In genomic region chr2:235449568-235449967, GRCh38 we compare ENCODE assay signal across 21 cellular contexts.
"Had no signal": no experiment of that assay in that cellular context is flagged by ENCODE, and none has a peak within 500 bp of the region (broad histone marks: within the 10 kb centered on the region; RNA-seq: fewer than 3 reads in every experiment).

No MANE protein-coding gene starts in this region.

- ATAC-seq: activated CD8-positive, alpha-beta T cell treated with anti-CD3 and anti-CD28 coated beads, Interleukin-2, amount 10 ng/mL, durations not matched to agents 7 days and 5 days; activated naive CD8-positive, alpha-beta T cell treated with anti-CD3 and anti-CD28 coated beads, Interleukin-2, amount 50 U/mL, for 24 hours; foreskin keratinocyte; left ventricle myocardium superior; mucosa of descending colon; T-cell had no signal

- H3K27ac ChIP-seq: foreskin keratinocyte, VCaP had no signal

- DNase-seq: activated CD4-positive, alpha-beta T cell treated with anti-CD3 and anti-CD28 coated beads for 1 hour; activated CD4-positive, alpha-beta T cell treated with anti-CD3 and anti-CD28 coated beads, Interleukin-2, amount 50 U/mL, for 1 hour; activated CD8-positive, alpha-beta T cell treated with anti-CD3 and anti-CD28 coated beads, Interleukin-2, amount 10 ng/mL, durations not matched to agents 7 days and 5 days; activated gamma-delta T cell; activated naive CD4-positive, alpha-beta T cell treated with anti-CD3 and anti-CD28 coated beads, Interleukin-2, amount 50 U/mL, for 16 hours; activated naive CD8-positive, alpha-beta T cell treated with anti-CD3 and anti-CD28 coated beads, Interleukin-2, amount 50 U/mL, for 24 hours; effector CD4-positive, alpha-beta T cell; foreskin keratinocyte; kidney; left ventricle myocardium superior; mesendoderm; mucosa of descending colon; nephron progenitor cell; stimulated activated CD4-positive, alpha-beta T cell treated with anti-CD3 and anti-CD28 coated beads, Interleukin-4, amount 100 ng/mL, for 24 hours; stimulated activated naive CD4-positive, alpha-beta T cell treated with Interleukin-2 at 50 U/mL for 16 hours; T-cell had no signal

- H3K27me3 Mint-ChIP-seq: dendritic cell treated with granulocyte-macrophage colony-stimulating factor and Interleukin-4, amounts not matched to agents 40 ng/mL and 50 ng/mL, for 4 days; progenitor cell of endocrine pancreas had no signal

- H3K9me3 ChIP-seq: mucosa of descending colon had no signal

- H3K4me1 ChIP-seq: foreskin keratinocyte had no signal

- H3K9me3 Mint-ChIP-seq: activated naive CD8-positive, alpha-beta T cell treated with anti-CD3 and anti-CD28 coated beads, Interleukin-2, amount 50 U/mL, for 24 hours; activated T-helper 1 cell treated with anti-CD3 and anti-CD28 coated beads, Interleukin-12 subunit alpha, Interleukin-12 subunit beta, Interleukin-2, Interleukin-4 antibody, amounts not matched to agents 30 ng/mL and 10 ng/mL and 1 ng/mL, durations not matched to agents 14 hours and 24 hours and 36 hours; nephron progenitor cell; T-cell; T-helper 2 cell treated with Interferon-gamma antibody and Interleukin-4, amounts not matched to agents 5 μg/mL and 100 μg/mL, for 36 hours had no signal

- H3K4me3 ChIP-seq: mucosa of descending colon had no signal

- H3K27ac Mint-ChIP-seq: activated CD8-positive, alpha-beta T cell treated with anti-CD3 and anti-CD28 coated beads, Interleukin-2, amount 10 ng/mL, durations not matched to agents 7 days and 5 days; activated naive CD8-positive, alpha-beta T cell treated with anti-CD3 and anti-CD28 coated beads, Interleukin-2, amount 50 U/mL, for 24 hours; activated T-helper 1 cell treated with anti-CD3 and anti-CD28 coated beads, Interleukin-12 subunit alpha, Interleukin-12 subunit beta, Interleukin-2, Interleukin-4 antibody, amounts not matched to agents 30 ng/mL and 10 ng/mL and 1 ng/mL, durations not matched to agents 14 hours and 24 hours and 36 hours; dendritic cell treated with granulocyte-macrophage colony-stimulating factor and Interleukin-4, amounts not matched to agents 40 ng/mL and 50 ng/mL, for 4 days; nephron progenitor cell; progenitor cell of endocrine pancreas; T-cell; T-helper 2 cell treated with Interferon-gamma antibody and Interleukin-4, amounts not matched to agents 5 μg/mL and 100 μg/mL, for 36 hours had no signal

- H3K4me1 Mint-ChIP-seq: activated naive CD8-positive, alpha-beta T cell treated with anti-CD3 and anti-CD28 coated beads, Interleukin-2, amount 50 U/mL, for 24 hours; T-cell had no signal

- H3K27me3 ChIP-seq: foreskin keratinocyte had no signal

- H3K36me3 Mint-ChIP-seq: T-cell had no signal

- H3K4me3 Mint-ChIP-seq: activated CD8-positive, alpha-beta T cell treated with anti-CD3 and anti-CD28 coated beads, Interleukin-2, amount 10 ng/mL, durations not matched to agents 7 days and 5 days; activated naive CD8-positive, alpha-beta T cell treated with anti-CD3 and anti-CD28 coated beads, Interleukin-2, amount 50 U/mL, for 24 hours; activated T-helper 1 cell treated with anti-CD3 and anti-CD28 coated beads, Interleukin-12 subunit alpha, Interleukin-12 subunit beta, Interleukin-2, Interleukin-4 antibody, amounts not matched to agents 30 ng/mL and 10 ng/mL and 1 ng/mL, durations not matched to agents 14 hours and 24 hours and 36 hours; dendritic cell treated with granulocyte-macrophage colony-stimulating factor and Interleukin-4, amounts not matched to agents 40 ng/mL and 50 ng/mL, for 4 days; nephron progenitor cell; T-cell; T-helper 2 cell treated with Interferon-gamma antibody and Interleukin-4, amounts not matched to agents 5 μg/mL and 100 μg/mL, for 36 hours had no signal
